In the genomic region with DNA sequence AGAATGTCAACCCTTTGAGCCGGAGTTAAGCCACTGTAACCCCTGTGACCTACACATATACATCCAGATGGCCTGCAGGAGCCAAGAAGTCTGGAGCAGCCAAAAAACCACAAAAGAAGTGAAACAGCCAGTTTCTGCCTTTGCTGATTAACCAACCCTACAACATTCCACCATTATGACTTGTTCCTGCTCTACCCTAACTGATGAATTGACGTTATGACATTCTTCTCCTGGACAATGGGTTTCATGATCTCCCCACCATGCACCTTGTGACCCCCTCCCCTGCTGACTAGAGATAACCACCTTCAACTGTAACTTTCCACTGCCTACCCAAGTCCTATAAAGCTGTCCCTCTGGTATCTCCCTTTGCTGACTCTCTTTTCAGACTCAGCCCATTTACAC, we compare ENCODE assay signal across 8 cellular contexts.
DNase-seq lines count a peak whose midpoint lies in the region; ATAC-seq, FAIRE-seq and TF ChIP-seq lines count a peak whose summit lies in the region.
"Not testable (repeated sequence)": the region's sequence is repeated elsewhere in the genome, so short reads cannot be mapped to it uniquely, and the experiment has no call there.

No MANE protein-coding gene starts in this region.

- H3K27me3 ChIP-seq in GM23248 (replicated peaks; ENCODE audit: insufficient read depth); Loucy (ENCODE audit: insufficient read depth, low read length, poor library complexity, severe bottlenecking); PC-3 (ENCODE audit: low read length); keratinocyte (ENCODE audit: control insufficient read depth, extremely low read depth, insufficient read depth, low read length); smooth muscle cell (ENCODE audit: low read depth): not testable (repeated sequence)

- BruUV-seq in PC-3 (replicated peaks; lab: Mats Ljungman, UMichigan), result not testable (repeated sequence)

- not testable (repeated sequence) for H4K20me1 ChIP-seq in GM23248 (ENCODE audit: insufficient read depth); Loucy (ENCODE audit: insufficient read depth, low read length, poor library complexity, severe bottlenecking); PC-3 (ENCODE audit: low read length); keratinocyte (ENCODE audit: control insufficient read depth, extremely low read depth, insufficient read depth, low read length); smooth muscle cell (ENCODE audit: low read depth)

- not testable (repeated sequence) for H3K79me2 ChIP-seq in GM23248 (ENCODE audit: insufficient read depth); Loucy (ENCODE audit: insufficient read depth, low read length); PC-3 (ENCODE audit: low read length); keratinocyte (ENCODE audit: control insufficient read depth, insufficient read depth, low read length); smooth muscle cell (ENCODE audit: low read depth)

- H2AFZ ChIP-seq in GM23248; Loucy (ENCODE audit: low read length); PC-3 (ENCODE audit: low read length); keratinocyte (ENCODE audit: control insufficient read depth, low read length); smooth muscle cell (ENCODE audit: low read depth): not testable (repeated sequence)

- CTCF ChIA-PET in PC-3 (lab: Charles Lee), result interaction anchor here (0.7 kb wide), 1 partner anchor 66 kb away, joined by 7 read pairs; no protein-coding TSS in a partner anchor

- in situ Hi-C loops in GM23248 (cut with MboI), result not testable (repeated sequence)

- not testable (repeated sequence) for TF ChIP-seq CTCF in AG10803 (conservative IDR thresholded peaks at IDR 0.05; ENCODE audit: low read length); Loucy (conservative IDR thresholded peaks at IDR 0.05; ENCODE audit: low read length); PC-3 (conservative IDR thresholded peaks at IDR 0.05; ENCODE audit: low read depth, low read length); keratinocyte (optimal IDR thresholded peaks at IDR 0.05 in 1 of 3, IDR thresholded peaks at IDR 0.05 in 1 of 3, conservative IDR thresholded peaks at IDR 0.05 in 1 of 3; ENCODE audit: extremely low read depth in 1 of 3, insufficient read depth in 2 of 3, low read length in 3 of 3); smooth muscle cell (IDR thresholded peaks at IDR 0.05; ENCODE audit: borderline replicate concordance, insufficient read depth, poor library complexity, severe bottlenecking)

- intact Hi-C loops in PC-3 (cut with micrococcal nuclease), result not testable (repeated sequence)

- POLR2A ChIA-PET in PC-3 (lab: Charles Lee; ENCODE audit: unreplicated experiment), result not testable (repeated sequence)

- not testable (repeated sequence) for H3K36me3 ChIP-seq in GM23248 (ENCODE audit: low read depth); Loucy (ENCODE audit: insufficient read depth, low read length); PC-3 (ENCODE audit: low read depth, low read length); keratinocyte (ENCODE audit: control insufficient read depth in 2 of 2, extremely low read depth in 1 of 2, insufficient read depth in 2 of 2, low read length in 2 of 2); smooth muscle cell (ENCODE audit: low read depth)

- FAIRE-seq in keratinocyte (lab: Jason Lieb, UNC), result peak; percentile 39

- ATAC-seq in PC-3, result peak; percentile 48

- H3K9me3 ChIP-seq in GM23248 (ENCODE audit: low read depth); Loucy (ENCODE audit: insufficient read depth, low read depth, low read length); PC-3 (ENCODE audit: low read length); keratinocyte (ENCODE audit: control insufficient read depth, low read depth, low read length); smooth muscle cell (replicated peaks; ENCODE audit: low read depth): not testable (repeated sequence)

- DNase-seq in AG10803 (ENCODE audit: low read depth) (peak; percentile 24), GM23248 (peak; percentile 46), PC-3 (peak; percentile 96), amniotic epithelial cell (ENCODE audit: low read depth) (peak; percentile 82), epithelial cell of prostate (ENCODE audit: low read depth, low spot score) (peak; percentile 92), keratinocyte (ENCODE audit: low read depth, low spot score) (peak; percentile 46)
- DNase-seq in smooth muscle cell (lab: John Stamatoyannopoulos, UW; ENCODE audit: unreplicated experiment), result not testable (repeated sequence)

- H3K4me1 ChIP-seq in GM23248 (ENCODE audit: insufficient read depth), result peaks cover 32% of the 10 kb centered on the region
- H3K4me1 ChIP-seq in Loucy (ENCODE audit: insufficient read depth, low read length, poor library complexity, severe bottlenecking), result peaks cover 57% of the 10 kb centered on the region
- H3K4me1 ChIP-seq in PC-3 (ENCODE audit: insufficient read depth, low read length), result peaks cover 40% of the 10 kb centered on the region
- peaks cover 11% of the 10 kb centered on the region for H3K4me1 ChIP-seq in keratinocyte (ENCODE audit: control insufficient read depth, extremely low read depth, insufficient read depth, low read length)
- H3K4me1 ChIP-seq in smooth muscle cell (ENCODE audit: low read depth), result peaks cover 12% of the 10 kb centered on the region

- not testable (repeated sequence) for H3K4me2 ChIP-seq in GM23248 (ENCODE audit: unreplicated experiment); keratinocyte (ENCODE audit: control insufficient read depth, extremely low read depth, insufficient read depth, low read depth, low read length)
- peak overlapping the region; percentile 2 for H3K4me2 ChIP-seq in Loucy (ENCODE audit: low read depth, low read length, poor library complexity, severe bottlenecking)
- peak overlapping the region; percentile 13; the same call in 1 of the 2 replicates for H3K4me2 ChIP-seq in PC-3 (ENCODE audit: low read length)
- peak overlapping the region; percentile 41 for H3K4me2 ChIP-seq in smooth muscle cell

- peak overlapping the region; percentile 36; the same call in 1 of the 2 replicates for H3K27ac ChIP-seq in GM23248
- peak overlapping the region; percentile 74 for H3K27ac ChIP-seq in PC-3 (ENCODE audit: low read length)
- H3K27ac ChIP-seq in epithelial cell of prostate, result peak overlapping the region; percentile 78
- peak overlapping the region; percentile 48 for H3K27ac ChIP-seq in keratinocyte (ENCODE audit: control insufficient read depth, insufficient read depth, low read length)
- H3K27ac ChIP-seq in smooth muscle cell (ENCODE audit: low read depth), result peak overlapping the region; percentile 88

- H3K9me2 ChIP-seq in GM23248 (ENCODE audit: insufficient read depth); Loucy (replicated peaks; ENCODE audit: low read depth, low read length); PC-3 (replicated peaks; ENCODE audit: low read length): not testable (repeated sequence)

- dilution Hi-C loops in keratinocyte (cut with MboI; ENCODE audit: extremely low pct_ligation_motif_present, low sequenced_read_pairs), result not testable (repeated sequence)

- 1 to 9% methylated on average over 2 of the region's 2 CpGs for WGBS in GM23248 (ENCODE audit: low coverage in 1 of 2, low lambda C conversion rate in 2 of 2, missing lambda C conversion rate in 2 of 2), 2 experiments
- 3% methylated on average over 2 of the region's 2 CpGs for WGBS in smooth muscle cell (ENCODE audit: low lambda C conversion rate)

- H3K4me3 ChIP-seq in AG10803 (ENCODE audit: low read length); GM23248; Loucy (ENCODE audit: low read length, poor library complexity, severe bottlenecking); PC-3 (ENCODE audit: low read length); keratinocyte (ENCODE audit: control insufficient read depth in 2 of 3, extremely low read depth in 1 of 3, insufficient read depth in 2 of 3, low read depth in 1 of 3, low read length in 3 of 3); smooth muscle cell: not testable (repeated sequence)

- H3K9ac ChIP-seq in GM23248; keratinocyte (ENCODE audit: control insufficient read depth, extremely low read depth, insufficient read depth, low read length): not testable (repeated sequence)
- H3K9ac ChIP-seq in Loucy (ENCODE audit: low read depth, low read length, poor library complexity, severe bottlenecking), result peak overlapping the region; percentile 40
- peak overlapping the region; percentile 25 for H3K9ac ChIP-seq in PC-3 (ENCODE audit: low read length)
- H3K9ac ChIP-seq in smooth muscle cell (ENCODE audit: low read depth), result peak overlapping the region; percentile 62

- not testable (repeated sequence) for H3K9me1 ChIP-seq in keratinocyte (ENCODE audit: control insufficient read depth, extremely low read depth, insufficient read depth, low read length)

- peaks cover 35% of the 10 kb centered on the region for H3F3A ChIP-seq in GM23248 (ENCODE audit: insufficient read depth)
- H3F3A ChIP-seq in Loucy (ENCODE audit: low read depth); PC-3 (ENCODE audit: low read length, unreplicated experiment): not testable (repeated sequence)
- H3F3A ChIP-seq in smooth muscle cell (ENCODE audit: low read depth), result peaks cover 12% of the 10 kb centered on the region

Comparison
In these comparisons a context has a peak if more than half of its experiments do, and no peak if none do; other contexts are left out.
1. H3K27ac ChIP-seq: peak in every context shown above with its lines; median percentile 88 in smooth muscle cell; 78 in epithelial cell of prostate; 74 in PC-3; 48 in keratinocyte; 36 in GM23248.